ENCODE assay signal across 12 cellular contexts in genomic region chr2:121999273-121999672, GRCh38.
DNase-seq lines count a peak whose midpoint lies in the region; ATAC-seq and FAIRE-seq lines count a peak whose summit lies in the region.
"Had no signal": no experiment of that assay in that cellular context is flagged by ENCODE, and none has a peak within 500 bp of the region (broad histone marks: within the 10 kb centered on the region; RNA-seq: fewer than 3 reads in every experiment).

No MANE protein-coding gene starts in this region.

- no peak overlapping the region for H3K4me2 ChIP-seq in Karpas-422 (ENCODE audit: low read depth, low read length, poor library complexity, severe bottlenecking)

- H3K4me3 Mint-ChIP-seq in activated naive CD8-positive, alpha-beta T cell treated with anti-CD3 and anti-CD28 coated beads, Interleukin-2, amount 50 U/mL, for 24 hours: no peak overlapping the region
- H3K4me3 Mint-ChIP-seq: activated naive CD4-positive, alpha-beta T cell treated with anti-CD3 and anti-CD28 coated beads, Interleukin-2, amount 50 U/mL, for 24 hours had no signal

- intact Hi-C loops in left cardiac atrium (cut with DNase I): no loop called here
- intact Hi-C loops in Right ventricle myocardium superior (cut with DNase I): no loop called here

- H3K36me3 ChIP-seq in small intestine (ENCODE audit: control insufficient read depth in 2 of 2, insufficient read depth in 2 of 2, low read length in 2 of 2): no peaks in the 10 kb centered on the region
- no peaks in the 10 kb centered on the region for H3K36me3 ChIP-seq in Karpas-422 (ENCODE audit: insufficient read depth, low read length)

- H2AFZ ChIP-seq in Karpas-422 (ENCODE audit: low read length): no peak overlapping the region

- no peak for FAIRE-seq in small intestine (lab: Jason Lieb, UNC)

- DNase-seq in left cardiac atrium (no peak), Right ventricle myocardium superior (no peak), NCI-H69 (lab: John Stamatoyannopoulos, UW) (peak; percentile 71), dermis blood vessel endothelial cell (peak; percentile 94), small intestine (peak; percentile 9), Karpas-422 (no peak)
- no peak for DNase-seq in activated naive CD8-positive, alpha-beta T cell treated with anti-CD3 and anti-CD28 coated beads, Interleukin-2, amount 50 U/mL, for 24 hours
- DNase-seq: retina had no signal

- no peaks in the 10 kb centered on the region for H3K79me2 ChIP-seq in Karpas-422 (ENCODE audit: low read length)

- peak; percentile 5 to 47 for ATAC-seq in left cardiac atrium
- no peak for ATAC-seq in Right ventricle myocardium superior (ENCODE audit: poor library complexity)
- no peak for ATAC-seq in GM18517 (IDR thresholded peaks at IDR 0.05; ENCODE audit: unreplicated experiment)
- ATAC-seq in activated naive CD8-positive, alpha-beta T cell treated with anti-CD3 and anti-CD28 coated beads, Interleukin-2, amount 50 U/mL, for 24 hours: no peak
- ATAC-seq: activated CD4-positive, CD25-positive, alpha-beta regulatory T cell treated with anti-CD3 and anti-CD28 coated beads, Interleukin-2, amount 50 U/mL, for 24 hours had no signal

- no peak overlapping the region for H3K9ac ChIP-seq in Karpas-422 (ENCODE audit: low read length)

- H4K20me1 ChIP-seq in Karpas-422 (ENCODE audit: insufficient read depth, low read depth, low read length): no peaks in the 10 kb centered on the region; the same call in 1 of the 2 replicates

- H3K9me3 ChIP-seq in small intestine (ENCODE audit: control insufficient read depth, low read depth) (no peaks in the 10 kb centered on the region), Karpas-422 (ENCODE audit: low read length) (no peaks in the 10 kb centered on the region)

- no peaks in the 10 kb centered on the region for H3K4me1 Mint-ChIP-seq in activated naive CD8-positive, alpha-beta T cell treated with anti-CD3 and anti-CD28 coated beads, Interleukin-2, amount 50 U/mL, for 24 hours
- H3K4me1 Mint-ChIP-seq: activated naive CD4-positive, alpha-beta T cell treated with anti-CD3 and anti-CD28 coated beads, Interleukin-2, amount 50 U/mL, for 24 hours had no signal

- WGBS in small intestine, 3 donors: 14 to 25% (median 20%) methylated on average over 6 of the region's 6 CpGs

- no peaks in the 10 kb centered on the region for H3K9me2 ChIP-seq in Karpas-422 (replicated peaks; ENCODE audit: insufficient read depth, low read length)

- no peak overlapping the region for H3K27ac Mint-ChIP-seq in activated naive CD8-positive, alpha-beta T cell treated with anti-CD3 and anti-CD28 coated beads, Interleukin-2, amount 50 U/mL, for 24 hours
- H3K27ac Mint-ChIP-seq: activated naive CD4-positive, alpha-beta T cell treated with anti-CD3 and anti-CD28 coated beads, Interleukin-2, amount 50 U/mL, for 24 hours had no signal

- H3K4me3 ChIP-seq in small intestine (ENCODE audit: low read depth in 1 of 2, low read length in 2 of 2) (no peak overlapping the region), Karpas-422 (ENCODE audit: low read length) (no peak overlapping the region)

- H3K4me1 ChIP-seq in small intestine (ENCODE audit: control insufficient read depth in 2 of 2, insufficient read depth in 1 of 2, low read depth in 1 of 2, low read length in 1 of 2): no peaks in the 10 kb centered on the region
- no peaks in the 10 kb centered on the region for H3K4me1 ChIP-seq in Karpas-422 (ENCODE audit: low read length)

- no peaks in the 10 kb centered on the region for H3K27me3 Mint-ChIP-seq in activated naive CD8-positive, alpha-beta T cell treated with anti-CD3 and anti-CD28 coated beads, Interleukin-2, amount 50 U/mL, for 24 hours

- H3K36me3 Mint-ChIP-seq in activated naive CD8-positive, alpha-beta T cell treated with anti-CD3 and anti-CD28 coated beads, Interleukin-2, amount 50 U/mL, for 24 hours (ENCODE audit: low read depth): no peaks in the 10 kb centered on the region
- H3K36me3 Mint-ChIP-seq: activated naive CD4-positive, alpha-beta T cell treated with anti-CD3 and anti-CD28 coated beads, Interleukin-2, amount 50 U/mL, for 24 hours had no signal

- no peaks in the 10 kb centered on the region for H3K9me3 Mint-ChIP-seq in activated naive CD8-positive, alpha-beta T cell treated with anti-CD3 and anti-CD28 coated beads, Interleukin-2, amount 50 U/mL, for 24 hours
- H3K9me3 Mint-ChIP-seq: activated naive CD4-positive, alpha-beta T cell treated with anti-CD3 and anti-CD28 coated beads, Interleukin-2, amount 50 U/mL, for 24 hours had no signal

- H3K27me3 ChIP-seq in small intestine (ENCODE audit: control insufficient read depth in 2 of 2, insufficient read depth in 2 of 2, low read length in 2 of 2): no peaks in the 10 kb centered on the region
- no peaks in the 10 kb centered on the region for H3K27me3 ChIP-seq in Karpas-422 (ENCODE audit: low read length)

- H3K27ac ChIP-seq in small intestine (ENCODE audit: low read depth in 1 of 2, low read length in 1 of 2) (no peak overlapping the region), Karpas-422 (ENCODE audit: low read length) (no peak overlapping the region)
- H3K27ac ChIP-seq: epithelial cell of prostate had no signal

Comparison
In these comparisons a context has a peak if more than half of its experiments do, and no peak if none do; other contexts are left out.
1. ATAC-seq: peak in left cardiac atrium (2 of 2); none in Right ventricle myocardium superior (single experiment), GM18517 (single experiment) and activated naive CD8-positive, alpha-beta T cell treated with anti-CD3 and anti-CD28 coated beads, Interleukin-2, amount 50 U/mL, for 24 hours (single experiment).
2. DNase-seq: peak in NCI-H69 (single experiment), dermis blood vessel endothelial cell (single experiment) and small intestine (single experiment); none in left cardiac atrium (single experiment), Right ventricle myocardium superior (single experiment), Karpas-422 (single experiment) and activated naive CD8-positive, alpha-beta T cell treated with anti-CD3 and anti-CD28 coated beads, Interleukin-2, amount 50 U/mL, for 24 hours (single experiment).